In the genomic region with DNA sequence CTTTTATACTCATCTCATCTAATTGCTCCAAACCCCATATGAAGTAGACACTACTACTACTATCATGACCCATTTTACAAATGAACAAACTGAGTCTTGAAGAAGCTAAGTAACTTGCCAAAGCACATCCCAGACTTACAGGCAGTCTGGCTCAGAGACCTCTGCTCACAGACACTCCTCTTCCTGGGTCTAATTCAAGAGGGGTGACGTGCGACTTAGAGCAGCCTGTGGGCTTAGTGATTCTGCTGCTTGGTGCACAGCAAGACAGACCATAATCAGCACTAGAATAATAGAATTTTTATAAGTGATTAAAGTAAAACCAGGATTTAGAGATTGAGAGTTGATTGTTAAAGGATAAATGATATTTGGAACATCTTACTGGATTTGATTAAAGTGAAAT, we compare ENCODE assay signal across 23 cellular contexts.
"Had no signal": no experiment of that assay in that cellular context is flagged by ENCODE, and none has a peak within 500 bp of the region (broad histone marks: within the 10 kb centered on the region; RNA-seq: fewer than 3 reads in every experiment).

No MANE protein-coding gene starts in this region.

- H3K27ac ChIP-seq: neural progenitor cell, ovary, parathyroid adenoma, psoas muscle, right lobe of liver, sigmoid colon, stomach, thoracic aorta, thyroid gland, tibial nerve, upper lobe of left lung, vagina had no signal

- H3K36me3 ChIP-seq: neural progenitor cell, ovary, right lobe of liver, sigmoid colon, stomach, thoracic aorta, thyroid gland, tibial nerve, upper lobe of left lung, vagina had no signal

- H3K27me3 ChIP-seq: ovary, right lobe of liver, sigmoid colon, stomach, thyroid gland, tibial nerve, upper lobe of left lung, vagina had no signal

- H3K4me2 ChIP-seq: neural progenitor cell had no signal

- H3K9me3 ChIP-seq: ovary, psoas muscle, right lobe of liver, sigmoid colon, stomach, thoracic aorta, thyroid gland, tibial nerve, upper lobe of left lung, vagina had no signal

- H3K4me3 ChIP-seq: neural progenitor cell, ovary, psoas muscle, right lobe of liver, sigmoid colon, stomach, thoracic aorta, thyroid gland, tibial nerve, upper lobe of left lung, vagina had no signal

- H3K4me1 ChIP-seq: parathyroid adenoma, psoas muscle, right lobe of liver, thyroid gland, upper lobe of left lung had no signal

- DNase-seq: natural killer cell; occipital lobe; ovary; posterior cingulate gyrus; psoas muscle; right lobe of liver; sigmoid colon; small intestine; stimulated activated CD4-positive, alpha-beta T cell treated with anti-CD3 and anti-CD28 coated beads, Interleukin-15, amount 100 ng/mL, for 24 hours; stimulated activated CD4-positive, alpha-beta T cell treated with anti-CD3 and anti-CD28 coated beads, Interleukin-2, amount 100 ng/mL, for 24 hours; stimulated activated CD4-positive, alpha-beta T cell treated with anti-CD3 and anti-CD28 coated beads, Interleukin-2, amount 100 ng/mL, for 48 hours; stimulated activated CD4-positive, alpha-beta T cell treated with anti-CD3 and anti-CD28 coated beads, Interleukin-4, amount 100 ng/mL, for 24 hours; stimulated activated naive B cell treated with anti-CD40 and anti-IgM and Interleukin-4, amounts not matched to agents 10 μg/mL and 1 μg/mL and 100 μg/mL, for 72 hours; stimulated activated naive CD4-positive, alpha-beta T cell treated with Interleukin-2 at 50 U/mL for 16 hours; stomach; thyroid gland; trophoblast cell; upper lobe of left lung had no signal

- H3K9ac ChIP-seq: neural progenitor cell, parathyroid adenoma had no signal
